In the genomic region with DNA sequence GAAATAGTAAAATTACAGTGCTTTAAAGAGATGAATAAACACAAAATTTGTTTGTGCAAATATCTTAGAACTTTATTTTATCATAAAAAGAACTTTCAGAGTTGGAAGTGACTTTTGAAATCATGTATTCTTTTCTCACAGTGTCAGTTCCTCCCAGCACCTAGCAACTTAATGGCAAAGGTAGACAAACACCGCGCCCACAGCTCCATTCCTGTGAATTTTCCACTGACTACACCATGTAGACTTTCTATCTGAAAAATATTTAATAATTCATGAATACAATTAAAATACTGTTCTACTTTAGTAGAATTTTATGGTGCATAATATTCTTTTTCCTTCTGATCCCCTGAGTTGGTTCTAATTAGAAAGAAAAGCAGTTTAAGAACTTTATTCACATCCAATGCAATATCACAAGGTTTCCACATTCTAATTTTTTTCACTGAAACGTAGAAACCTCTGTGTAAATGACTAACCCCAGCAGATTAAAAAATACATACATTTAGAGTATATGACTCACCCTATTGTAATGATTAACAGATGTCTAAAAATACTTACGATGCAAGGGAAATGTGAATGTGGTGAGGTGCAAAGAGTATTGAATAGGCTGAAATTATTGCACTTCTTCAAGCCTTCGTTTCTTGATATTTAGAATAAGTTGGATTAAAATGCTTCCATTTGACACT, we compare ENCODE assay signal across 8 cellular contexts.
A peak's percentile ranks its signal among the peaks of the same experiment; 100 is the strongest.
DNase-seq lines count a peak whose midpoint lies in the region; ATAC-seq and TF ChIP-seq lines count a peak whose summit lies in the region.

No MANE protein-coding gene starts in this region.

- no peak overlapping the region for H3K4me3 Mint-ChIP-seq in activated CD8-positive, alpha-beta T cell treated with anti-CD3 and anti-CD28 coated beads, Interleukin-2, amount 10 ng/mL, durations not matched to agents 7 days and 5 days

- H3K4me1 Mint-ChIP-seq in activated CD8-positive, alpha-beta T cell treated with anti-CD3 and anti-CD28 coated beads, Interleukin-2, amount 10 ng/mL, durations not matched to agents 7 days and 5 days (ENCODE audit: low read depth) = no peaks in the 10 kb centered on the region

- DNase-seq in LHCN-M2 (ENCODE audit: low read depth) = peak; percentile 17
- DNase-seq in mucosa of descending colon = no peak
- no peak for DNase-seq in left ventricle myocardium superior
- DNase-seq in activated CD4-positive, CD25-positive, alpha-beta regulatory T cell treated with anti-CD3 and anti-CD28 coated beads, Interleukin-2, amount 50 U/mL, for 72 hours = no peak
- DNase-seq in cortex of kidney (lab: John Stamatoyannopoulos, UW) = no peak
- no peak for DNase-seq in activated CD8-positive, alpha-beta T cell treated with anti-CD3 and anti-CD28 coated beads, Interleukin-2, amount 10 ng/mL, durations not matched to agents 7 days and 5 days

- no peak overlapping the region for H3K27ac Mint-ChIP-seq in activated CD8-positive, alpha-beta T cell treated with anti-CD3 and anti-CD28 coated beads, Interleukin-2, amount 10 ng/mL, durations not matched to agents 7 days and 5 days

- H3K4me1 ChIP-seq in mucosa of descending colon (ENCODE audit: low read depth) = no peaks in the 10 kb centered on the region

- no peaks in the 10 kb centered on the region for H3K27me3 Mint-ChIP-seq in activated CD8-positive, alpha-beta T cell treated with anti-CD3 and anti-CD28 coated beads, Interleukin-2, amount 10 ng/mL, durations not matched to agents 7 days and 5 days (ENCODE audit: low read depth)

- H3K9me3 Mint-ChIP-seq in activated CD8-positive, alpha-beta T cell treated with anti-CD3 and anti-CD28 coated beads, Interleukin-2, amount 10 ng/mL, durations not matched to agents 7 days and 5 days (ENCODE audit: insufficient read depth) = no peaks in the 10 kb centered on the region

- POLR2A ChIA-PET in activated CD8-positive, alpha-beta T cell treated with anti-CD3 and anti-CD28 coated beads, Interleukin-2, amount 10 ng/mL, durations not matched to agents 7 days and 5 days (lab: Charles Lee) = no interaction called here

- CTCF ChIA-PET in activated CD8-positive, alpha-beta T cell treated with anti-CD3 and anti-CD28 coated beads, Interleukin-2, amount 10 ng/mL, durations not matched to agents 7 days and 5 days (lab: Charles Lee) = no interaction called here

- no peaks in the 10 kb centered on the region for H3K36me3 ChIP-seq in mucosa of descending colon (ENCODE audit: low read depth)

- no peak overlapping the region for H3K4me3 ChIP-seq in mucosa of descending colon

- H3K9me3 ChIP-seq in mucosa of descending colon = no peaks in the 10 kb centered on the region

- no peak for TF ChIP-seq CTCF in mucosa of descending colon (IDR thresholded peaks at IDR 0.05)

- H3K36me3 Mint-ChIP-seq in activated CD8-positive, alpha-beta T cell treated with anti-CD3 and anti-CD28 coated beads, Interleukin-2, amount 10 ng/mL, durations not matched to agents 7 days and 5 days (ENCODE audit: low read depth) = no peaks in the 10 kb centered on the region

- intact Hi-C loops in mucosa of descending colon (cut with DNase I, micrococcal nuclease) (no loop called here), left ventricle myocardium superior (cut with micrococcal nuclease) (no loop called here)

- ATAC-seq in GM19025 (IDR thresholded peaks at IDR 0.05; ENCODE audit: low read depth, unreplicated experiment) (peak; percentile 64), HG02763 (IDR thresholded peaks at IDR 0.05; ENCODE audit: unreplicated experiment) (peak; percentile 80), mucosa of descending colon (peak; percentile 63), left ventricle myocardium superior (no peak)
- ATAC-seq in activated CD8-positive, alpha-beta T cell treated with anti-CD3 and anti-CD28 coated beads, Interleukin-2, amount 10 ng/mL, durations not matched to agents 7 days and 5 days = no peak

Comparison
In these comparisons a context has a peak if more than half of its experiments do, and no peak if none do; other contexts are left out.
1. ATAC-seq: peak in GM19025 (single experiment), HG02763 (single experiment) and mucosa of descending colon (single experiment); none in left ventricle myocardium superior (single experiment) and activated CD8-positive, alpha-beta T cell treated with anti-CD3 and anti-CD28 coated beads, Interleukin-2, amount 10 ng/mL, durations not matched to agents 7 days and 5 days (single experiment).